Comparison of ENCODE assay signal across 22 cellular contexts in genomic region chr7:52352019-52352418, GRCh38.
A peak's percentile ranks its signal among the peaks of the same experiment; 100 is the strongest.
DNase-seq lines count a peak whose midpoint lies in the region; ATAC-seq lines count a peak whose summit lies in the region.
"Had no signal": no experiment of that assay in that cellular context is flagged by ENCODE, and none has a peak within 500 bp of the region (broad histone marks: within the 10 kb centered on the region; RNA-seq: fewer than 3 reads in every experiment).

No MANE protein-coding gene starts in this region.

- no peak for ATAC-seq in activated T-cell treated with anti-CD3 and anti-CD28 coated beads, Interleukin-2, amount 50 U/mL, for 72 hours (replicated peaks in 1 of 2)
- ATAC-seq: GM12878 had no signal

- no peak overlapping the region for H3K27ac Mint-ChIP-seq in activated T-cell treated with anti-CD3 and anti-CD28 coated beads, Interleukin-2, amount 50 U/mL, for 72 hours
- H3K27ac Mint-ChIP-seq: CD4-positive, alpha-beta memory T cell; CD4-positive, CD25-positive, alpha-beta regulatory T cell; CD8-positive, alpha-beta memory T cell had no signal

- H3K4me1 Mint-ChIP-seq in activated T-cell treated with anti-CD3 and anti-CD28 coated beads, Interleukin-2, amount 50 U/mL, for 72 hours (ENCODE audit: low read depth) = no peaks in the 10 kb centered on the region
- H3K4me1 Mint-ChIP-seq: CD14-positive monocyte; CD4-positive, alpha-beta memory T cell; CD4-positive, CD25-positive, alpha-beta regulatory T cell; CD8-positive, alpha-beta memory T cell had no signal

- H3K27me3 Mint-ChIP-seq in activated T-cell treated with anti-CD3 and anti-CD28 coated beads, Interleukin-2, amount 50 U/mL, for 72 hours (ENCODE audit: low read depth) = no peaks in the 10 kb centered on the region
- H3K27me3 Mint-ChIP-seq: CD4-positive, alpha-beta memory T cell; CD4-positive, CD25-positive, alpha-beta regulatory T cell had no signal

- DNase-seq in NCI-H2227 (lab: John Stamatoyannopoulos, UW; ENCODE audit: unreplicated experiment) = peak; percentile 5
- DNase-seq in NCI-H2227 treated with DMSO at 0.1 percent for 48 hours (lab: John Stamatoyannopoulos, UW) = peak; percentile 16
- DNase-seq in left kidney (ENCODE audit: low read depth, low spot score) = peak; percentile 4
- DNase-seq in activated T-cell treated with anti-CD3 and anti-CD28 coated beads, Interleukin-2, amount 50 U/mL, for 72 hours = no peak
- DNase-seq in activated gamma-delta T cell (lab: John Stamatoyannopoulos, UW) = no peak
- DNase-seq: 8988T; ACHN; BE2C; C1 segment of cervical spinal cord; CD4-positive, alpha-beta memory T cell; CD4-positive, CD25-positive, alpha-beta regulatory T cell; CD8-positive, alpha-beta memory T cell; COR-L47; DMS 273 treated with DMSO at 0.1 percent for 48 hours; DMS153; DMS53; DMS79; DND-41; EL; GDM1 had no signal

- peaks cover 0 to 5% of the 10 kb centered on the region in 2 donors for H3K36me3 Mint-ChIP-seq in activated T-cell treated with anti-CD3 and anti-CD28 coated beads, Interleukin-2, amount 50 U/mL, for 72 hours (ENCODE audit: insufficient read depth in 2 of 2)
- H3K36me3 Mint-ChIP-seq: CD14-positive monocyte; CD4-positive, alpha-beta memory T cell; CD4-positive, CD25-positive, alpha-beta regulatory T cell had no signal

- H3K4me3 Mint-ChIP-seq in activated T-cell treated with anti-CD3 and anti-CD28 coated beads, Interleukin-2, amount 50 U/mL, for 72 hours = no peak overlapping the region
- H3K4me3 Mint-ChIP-seq: CD14-positive monocyte; CD4-positive, alpha-beta memory T cell; CD4-positive, CD25-positive, alpha-beta regulatory T cell; CD8-positive, alpha-beta memory T cell had no signal

- H3K9me3 Mint-ChIP-seq in activated T-cell treated with anti-CD3 and anti-CD28 coated beads, Interleukin-2, amount 50 U/mL, for 72 hours = peaks cover 6 to 14% of the 10 kb centered on the region in 2 donors

Comparison
In these comparisons a context has a peak if more than half of its experiments do, and no peak if none do; other contexts are left out.
1. DNase-seq: peak in NCI-H2227 (single experiment), NCI-H2227 treated with DMSO at 0.1 percent for 48 hours (single experiment) and left kidney (single experiment); none in activated T-cell treated with anti-CD3 and anti-CD28 coated beads, Interleukin-2, amount 50 U/mL, for 72 hours (0 of 2) and activated gamma-delta T cell (single experiment).